ENCODE assay signal across 1 cellular context in the genomic region with DNA sequence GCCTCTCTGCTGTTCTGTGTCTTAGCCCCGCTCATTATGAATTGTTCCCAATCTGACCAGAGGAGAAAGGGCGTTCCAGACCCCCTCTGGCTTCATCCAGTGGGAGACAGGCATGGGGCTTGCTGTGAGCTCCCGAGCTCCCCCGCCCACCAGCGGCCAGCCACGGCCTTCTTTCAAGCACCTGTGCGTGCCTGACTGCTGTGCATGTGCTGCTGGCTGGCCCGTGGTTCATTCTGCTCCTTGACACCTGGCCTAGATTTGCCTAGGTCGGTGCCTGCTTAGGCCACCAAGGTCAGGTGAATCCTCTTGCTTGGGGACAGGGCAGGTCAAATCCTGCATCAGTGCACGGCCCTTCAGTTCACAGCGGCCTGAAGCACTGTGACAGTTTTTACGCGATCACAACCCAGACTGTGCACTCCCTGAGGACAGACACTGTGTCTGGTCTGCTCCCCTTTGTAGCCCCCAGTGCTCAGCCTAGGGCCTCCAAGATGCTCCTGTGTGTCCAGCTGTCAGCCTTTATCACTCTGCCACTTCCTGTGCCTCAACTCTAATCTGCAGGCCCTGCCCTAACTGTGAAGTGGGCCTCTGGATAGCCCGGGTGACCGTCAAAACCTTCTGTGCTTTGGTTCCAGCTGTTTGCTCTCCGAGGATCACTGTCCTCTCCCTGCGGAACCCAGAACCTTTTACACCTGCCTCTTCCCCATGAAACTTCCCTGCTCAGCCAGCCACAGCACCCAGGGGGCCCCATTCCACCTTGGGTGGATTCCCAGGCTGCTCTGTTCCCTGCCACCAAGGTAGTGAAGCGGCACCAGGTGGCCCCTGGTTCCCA.
TF ChIP-seq lines count a peak whose summit lies in the region.

No MANE protein-coding gene starts in this region.

TF ChIP-seq in HepG2, 621 proteins besides CTCF, POLR2A, EP300 and RAD21 (continued from another document and continues in another):
- TF ChIP-seq, protein P1, sequence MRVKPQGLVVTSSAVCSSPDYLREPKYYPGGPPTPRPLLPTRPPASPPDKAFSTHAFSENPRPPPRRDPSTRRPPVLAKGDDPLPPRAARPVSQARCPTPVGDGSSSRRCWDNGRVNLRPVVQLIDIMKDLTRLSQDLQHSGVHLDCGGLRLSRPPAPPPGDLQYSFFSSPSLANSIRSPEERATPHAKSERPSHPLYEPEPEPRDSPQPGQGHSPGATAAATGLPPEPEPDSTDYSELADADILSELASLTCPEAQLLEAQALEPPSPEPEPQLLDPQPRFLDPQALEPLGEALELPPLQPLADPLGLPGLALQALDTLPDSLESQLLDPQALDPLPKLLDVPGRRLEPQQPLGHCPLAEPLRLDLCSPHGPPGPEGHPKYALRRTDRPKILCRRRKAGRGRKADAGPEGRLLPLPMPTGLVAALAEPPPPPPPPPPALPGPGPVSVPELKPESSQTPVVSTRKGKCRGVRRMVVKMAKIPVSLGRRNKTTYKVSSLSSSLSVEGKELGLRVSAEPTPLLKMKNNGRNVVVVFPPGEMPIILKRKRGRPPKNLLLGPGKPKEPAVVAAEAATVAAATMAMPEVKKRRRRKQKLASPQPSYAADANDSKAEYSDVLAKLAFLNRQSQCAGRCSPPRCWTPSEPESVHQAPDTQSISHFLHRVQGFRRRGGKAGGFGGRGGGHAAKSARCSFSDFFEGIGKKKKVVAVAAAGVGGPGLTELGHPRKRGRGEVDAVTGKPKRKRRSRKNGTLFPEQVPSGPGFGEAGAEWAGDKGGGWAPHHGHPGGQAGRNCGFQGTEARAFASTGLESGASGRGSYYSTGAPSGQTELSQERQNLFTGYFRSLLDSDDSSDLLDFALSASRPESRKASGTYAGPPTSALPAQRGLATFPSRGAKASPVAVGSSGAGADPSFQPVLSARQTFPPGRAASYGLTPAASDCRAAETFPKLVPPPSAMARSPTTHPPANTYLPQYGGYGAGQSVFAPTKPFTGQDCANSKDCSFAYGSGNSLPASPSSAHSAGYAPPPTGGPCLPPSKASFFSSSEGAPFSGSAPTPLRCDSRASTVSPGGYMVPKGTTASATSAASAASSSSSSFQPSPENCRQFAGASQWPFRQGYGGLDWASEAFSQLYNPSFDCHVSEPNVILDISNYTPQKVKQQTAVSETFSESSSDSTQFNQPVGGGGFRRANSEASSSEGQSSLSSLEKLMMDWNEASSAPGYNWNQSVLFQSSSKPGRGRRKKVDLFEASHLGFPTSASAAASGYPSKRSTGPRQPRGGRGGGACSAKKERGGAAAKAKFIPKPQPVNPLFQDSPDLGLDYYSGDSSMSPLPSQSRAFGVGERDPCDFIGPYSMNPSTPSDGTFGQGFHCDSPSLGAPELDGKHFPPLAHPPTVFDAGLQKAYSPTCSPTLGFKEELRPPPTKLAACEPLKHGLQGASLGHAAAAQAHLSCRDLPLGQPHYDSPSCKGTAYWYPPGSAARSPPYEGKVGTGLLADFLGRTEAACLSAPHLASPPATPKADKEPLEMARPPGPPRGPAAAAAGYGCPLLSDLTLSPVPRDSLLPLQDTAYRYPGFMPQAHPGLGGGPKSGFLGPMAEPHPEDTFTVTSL (CRISPR knock-in tag; IDR thresholded peaks at IDR 0.05; ENCODE audit: borderline replicate concordance) = no peak
- no peak for TF ChIP-seq ZNF782 (CRISPR knock-in tag; IDR thresholded peaks at IDR 0.05; ENCODE audit: borderline replicate concordance)
- TF ChIP-seq, protein P2, sequence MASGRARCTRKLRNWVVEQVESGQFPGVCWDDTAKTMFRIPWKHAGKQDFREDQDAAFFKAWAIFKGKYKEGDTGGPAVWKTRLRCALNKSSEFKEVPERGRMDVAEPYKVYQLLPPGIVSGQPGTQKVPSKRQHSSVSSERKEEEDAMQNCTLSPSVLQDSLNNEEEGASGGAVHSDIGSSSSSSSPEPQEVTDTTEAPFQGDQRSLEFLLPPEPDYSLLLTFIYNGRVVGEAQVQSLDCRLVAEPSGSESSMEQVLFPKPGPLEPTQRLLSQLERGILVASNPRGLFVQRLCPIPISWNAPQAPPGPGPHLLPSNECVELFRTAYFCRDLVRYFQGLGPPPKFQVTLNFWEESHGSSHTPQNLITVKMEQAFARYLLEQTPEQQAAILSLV (CRISPR knock-in tag; IDR thresholded peaks at IDR 0.05; ENCODE audit: borderline replicate concordance) = no peak; the same call in 1 of the 2 replicates
- TF ChIP-seq, protein P3, sequence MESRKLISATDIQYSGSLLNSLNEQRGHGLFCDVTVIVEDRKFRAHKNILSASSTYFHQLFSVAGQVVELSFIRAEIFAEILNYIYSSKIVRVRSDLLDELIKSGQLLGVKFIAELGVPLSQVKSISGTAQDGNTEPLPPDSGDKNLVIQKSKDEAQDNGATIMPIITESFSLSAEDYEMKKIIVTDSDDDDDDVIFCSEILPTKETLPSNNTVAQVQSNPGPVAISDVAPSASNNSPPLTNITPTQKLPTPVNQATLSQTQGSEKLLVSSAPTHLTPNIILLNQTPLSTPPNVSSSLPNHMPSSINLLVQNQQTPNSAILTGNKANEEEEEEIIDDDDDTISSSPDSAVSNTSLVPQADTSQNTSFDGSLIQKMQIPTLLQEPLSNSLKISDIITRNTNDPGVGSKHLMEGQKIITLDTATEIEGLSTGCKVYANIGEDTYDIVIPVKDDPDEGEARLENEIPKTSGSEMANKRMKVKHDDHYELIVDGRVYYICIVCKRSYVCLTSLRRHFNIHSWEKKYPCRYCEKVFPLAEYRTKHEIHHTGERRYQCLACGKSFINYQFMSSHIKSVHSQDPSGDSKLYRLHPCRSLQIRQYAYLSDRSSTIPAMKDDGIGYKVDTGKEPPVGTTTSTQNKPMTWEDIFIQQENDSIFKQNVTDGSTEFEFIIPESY (CRISPR knock-in tag; IDR thresholded peaks at IDR 0.05) = no peak; the same call in 1 of the 2 replicates
- no peak for TF ChIP-seq KDM2A (CRISPR knock-in tag; IDR thresholded peaks at IDR 0.05; ENCODE audit: borderline replicate concordance, low read depth)
- TF ChIP-seq ZNF224 (CRISPR knock-in tag; IDR thresholded peaks at IDR 0.05) = no peak
- TF ChIP-seq RFXANK (CRISPR knock-in tag; IDR thresholded peaks at IDR 0.05) = no peak
- 0 out of 2 replicates have a peak, but pooled peaks have one; percentile 14 for TF ChIP-seq MIER3 (CRISPR knock-in tag; IDR thresholded peaks at IDR 0.05; ENCODE audit: borderline replicate concordance)
- TF ChIP-seq FOXC1 (CRISPR knock-in tag; IDR thresholded peaks at IDR 0.05; ENCODE audit: borderline replicate concordance) = no peak
- TF ChIP-seq, protein P4, sequence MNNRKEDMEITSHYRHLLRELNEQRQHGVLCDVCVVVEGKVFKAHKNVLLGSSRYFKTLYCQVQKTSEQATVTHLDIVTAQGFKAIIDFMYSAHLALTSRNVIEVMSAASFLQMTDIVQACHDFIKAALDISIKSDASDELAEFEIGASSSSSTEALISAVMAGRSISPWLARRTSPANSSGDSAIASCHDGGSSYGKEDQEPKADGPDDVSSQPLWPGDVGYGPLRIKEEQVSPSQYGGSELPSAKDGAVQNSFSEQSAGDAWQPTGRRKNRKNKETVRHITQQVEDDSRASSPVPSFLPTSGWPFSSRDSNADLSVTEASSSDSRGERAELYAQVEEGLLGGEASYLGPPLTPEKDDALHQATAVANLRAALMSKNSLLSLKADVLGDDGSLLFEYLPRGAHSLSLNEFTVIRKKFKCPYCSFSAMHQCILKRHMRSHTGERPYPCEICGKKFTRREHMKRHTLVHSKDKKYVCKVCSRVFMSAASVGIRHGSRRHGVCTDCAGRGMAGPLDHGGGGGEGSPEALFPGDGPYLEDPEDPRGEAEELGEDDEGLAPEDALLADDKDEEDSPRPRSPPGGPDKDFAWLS (CRISPR knock-in tag; IDR thresholded peaks at IDR 0.05; ENCODE audit: borderline replicate concordance) = no peak
- no peak for TF ChIP-seq MIER2 (CRISPR knock-in tag; IDR thresholded peaks at IDR 0.05)
- TF ChIP-seq, protein P5, sequence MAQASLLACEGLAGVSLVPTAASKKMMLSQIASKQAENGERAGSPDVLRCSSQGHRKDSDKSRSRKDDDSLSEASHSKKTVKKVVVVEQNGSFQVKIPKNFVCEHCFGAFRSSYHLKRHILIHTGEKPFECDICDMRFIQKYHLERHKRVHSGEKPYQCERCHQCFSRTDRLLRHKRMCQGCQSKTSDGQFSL (CRISPR knock-in tag; IDR thresholded peaks at IDR 0.05) = no peak
- no peak for TF ChIP-seq ZNF530 (CRISPR knock-in tag; IDR thresholded peaks at IDR 0.05; ENCODE audit: low read depth)
- no peak for TF ChIP-seq KLF16 (CRISPR knock-in tag; IDR thresholded peaks at IDR 0.05)
- TF ChIP-seq, protein P6, sequence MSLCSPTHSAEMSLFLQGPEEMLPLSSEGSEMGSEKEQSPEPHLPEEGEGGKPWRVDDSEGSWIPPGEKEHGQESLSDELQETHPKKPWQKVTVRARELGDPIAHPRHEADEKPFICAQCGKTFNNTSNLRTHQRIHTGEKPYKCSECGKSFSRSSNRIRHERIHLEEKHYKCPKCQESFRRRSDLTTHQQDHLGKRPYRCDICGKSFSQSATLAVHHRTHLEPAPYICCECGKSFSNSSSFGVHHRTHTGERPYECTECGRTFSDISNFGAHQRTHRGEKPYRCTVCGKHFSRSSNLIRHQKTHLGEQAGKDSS (CRISPR knock-in tag; IDR thresholded peaks at IDR 0.05; ENCODE audit: borderline replicate concordance, low read depth) = no peak
- TF ChIP-seq, protein P7, sequence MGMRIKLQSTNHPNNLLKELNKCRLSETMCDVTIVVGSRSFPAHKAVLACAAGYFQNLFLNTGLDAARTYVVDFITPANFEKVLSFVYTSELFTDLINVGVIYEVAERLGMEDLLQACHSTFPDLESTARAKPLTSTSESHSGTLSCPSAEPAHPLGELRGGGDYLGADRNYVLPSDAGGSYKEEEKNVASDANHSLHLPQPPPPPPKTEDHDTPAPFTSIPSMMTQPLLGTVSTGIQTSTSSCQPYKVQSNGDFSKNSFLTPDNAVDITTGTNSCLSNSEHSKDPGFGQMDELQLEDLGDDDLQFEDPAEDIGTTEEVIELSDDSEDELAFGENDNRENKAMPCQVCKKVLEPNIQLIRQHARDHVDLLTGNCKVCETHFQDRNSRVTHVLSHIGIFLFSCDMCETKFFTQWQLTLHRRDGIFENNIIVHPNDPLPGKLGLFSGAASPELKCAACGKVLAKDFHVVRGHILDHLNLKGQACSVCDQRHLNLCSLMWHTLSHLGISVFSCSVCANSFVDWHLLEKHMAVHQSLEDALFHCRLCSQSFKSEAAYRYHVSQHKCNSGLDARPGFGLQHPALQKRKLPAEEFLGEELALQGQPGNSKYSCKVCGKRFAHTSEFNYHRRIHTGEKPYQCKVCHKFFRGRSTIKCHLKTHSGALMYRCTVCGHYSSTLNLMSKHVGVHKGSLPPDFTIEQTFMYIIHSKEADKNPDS (CRISPR knock-in tag; IDR thresholded peaks at IDR 0.05) = no peak
- TF ChIP-seq ZNF556 (CRISPR knock-in tag; IDR thresholded peaks at IDR 0.05; ENCODE audit: borderline replicate concordance) = no peak
- TF ChIP-seq TMF1 (CRISPR knock-in tag; IDR thresholded peaks at IDR 0.05; ENCODE audit: low read depth) = no peak
- TF ChIP-seq SRF (IDR thresholded peaks at IDR 0.05; ENCODE audit: low read depth, low read length) = no peak
- peak; percentile 58; the same call in 1 of the 2 replicates for TF ChIP-seq PPARG (CRISPR knock-in tag; conservative IDR thresholded peaks at IDR 0.05)
- no peak for TF ChIP-seq SSRP1 (CRISPR knock-in tag; IDR thresholded peaks at IDR 0.05)
- no peak for TF ChIP-seq KAT2B (IDR thresholded peaks at IDR 0.05; ENCODE audit: borderline replicate concordance, low read depth, low read length)
- no peak for TF ChIP-seq ZNF326 (CRISPR knock-in tag; IDR thresholded peaks at IDR 0.05; ENCODE audit: borderline replicate concordance)
- no peak; the same call in 1 of the 2 replicates for TF ChIP-seq SMAD3 (CRISPR knock-in tag; IDR thresholded peaks at IDR 0.05)
- no peak for TF ChIP-seq RORA (CRISPR knock-in tag; IDR thresholded peaks at IDR 0.05)
- TF ChIP-seq, protein P8, sequence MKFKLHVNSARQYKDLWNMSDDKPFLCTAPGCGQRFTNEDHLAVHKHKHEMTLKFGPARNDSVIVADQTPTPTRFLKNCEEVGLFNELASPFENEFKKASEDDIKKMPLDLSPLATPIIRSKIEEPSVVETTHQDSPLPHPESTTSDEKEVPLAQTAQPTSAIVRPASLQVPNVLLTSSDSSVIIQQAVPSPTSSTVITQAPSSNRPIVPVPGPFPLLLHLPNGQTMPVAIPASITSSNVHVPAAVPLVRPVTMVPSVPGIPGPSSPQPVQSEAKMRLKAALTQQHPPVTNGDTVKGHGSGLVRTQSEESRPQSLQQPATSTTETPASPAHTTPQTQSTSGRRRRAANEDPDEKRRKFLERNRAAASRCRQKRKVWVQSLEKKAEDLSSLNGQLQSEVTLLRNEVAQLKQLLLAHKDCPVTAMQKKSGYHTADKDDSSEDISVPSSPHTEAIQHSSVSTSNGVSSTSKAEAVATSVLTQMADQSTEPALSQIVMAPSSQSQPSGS (CRISPR knock-in tag; IDR thresholded peaks at IDR 0.05) = no peak
- TF ChIP-seq, protein P9, sequence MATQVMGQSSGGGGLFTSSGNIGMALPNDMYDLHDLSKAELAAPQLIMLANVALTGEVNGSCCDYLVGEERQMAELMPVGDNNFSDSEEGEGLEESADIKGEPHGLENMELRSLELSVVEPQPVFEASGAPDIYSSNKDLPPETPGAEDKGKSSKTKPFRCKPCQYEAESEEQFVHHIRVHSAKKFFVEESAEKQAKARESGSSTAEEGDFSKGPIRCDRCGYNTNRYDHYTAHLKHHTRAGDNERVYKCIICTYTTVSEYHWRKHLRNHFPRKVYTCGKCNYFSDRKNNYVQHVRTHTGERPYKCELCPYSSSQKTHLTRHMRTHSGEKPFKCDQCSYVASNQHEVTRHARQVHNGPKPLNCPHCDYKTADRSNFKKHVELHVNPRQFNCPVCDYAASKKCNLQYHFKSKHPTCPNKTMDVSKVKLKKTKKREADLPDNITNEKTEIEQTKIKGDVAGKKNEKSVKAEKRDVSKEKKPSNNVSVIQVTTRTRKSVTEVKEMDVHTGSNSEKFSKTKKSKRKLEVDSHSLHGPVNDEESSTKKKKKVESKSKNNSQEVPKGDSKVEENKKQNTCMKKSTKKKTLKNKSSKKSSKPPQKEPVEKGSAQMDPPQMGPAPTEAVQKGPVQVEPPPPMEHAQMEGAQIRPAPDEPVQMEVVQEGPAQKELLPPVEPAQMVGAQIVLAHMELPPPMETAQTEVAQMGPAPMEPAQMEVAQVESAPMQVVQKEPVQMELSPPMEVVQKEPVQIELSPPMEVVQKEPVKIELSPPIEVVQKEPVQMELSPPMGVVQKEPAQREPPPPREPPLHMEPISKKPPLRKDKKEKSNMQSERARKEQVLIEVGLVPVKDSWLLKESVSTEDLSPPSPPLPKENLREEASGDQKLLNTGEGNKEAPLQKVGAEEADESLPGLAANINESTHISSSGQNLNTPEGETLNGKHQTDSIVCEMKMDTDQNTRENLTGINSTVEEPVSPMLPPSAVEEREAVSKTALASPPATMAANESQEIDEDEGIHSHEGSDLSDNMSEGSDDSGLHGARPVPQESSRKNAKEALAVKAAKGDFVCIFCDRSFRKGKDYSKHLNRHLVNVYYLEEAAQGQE (IDR thresholded peaks at IDR 0.05; ENCODE audit: borderline replicate concordance in 1 of 2, low read depth in 1 of 2, low read length in 2 of 2) = no peak
- TF ChIP-seq, protein P10, sequence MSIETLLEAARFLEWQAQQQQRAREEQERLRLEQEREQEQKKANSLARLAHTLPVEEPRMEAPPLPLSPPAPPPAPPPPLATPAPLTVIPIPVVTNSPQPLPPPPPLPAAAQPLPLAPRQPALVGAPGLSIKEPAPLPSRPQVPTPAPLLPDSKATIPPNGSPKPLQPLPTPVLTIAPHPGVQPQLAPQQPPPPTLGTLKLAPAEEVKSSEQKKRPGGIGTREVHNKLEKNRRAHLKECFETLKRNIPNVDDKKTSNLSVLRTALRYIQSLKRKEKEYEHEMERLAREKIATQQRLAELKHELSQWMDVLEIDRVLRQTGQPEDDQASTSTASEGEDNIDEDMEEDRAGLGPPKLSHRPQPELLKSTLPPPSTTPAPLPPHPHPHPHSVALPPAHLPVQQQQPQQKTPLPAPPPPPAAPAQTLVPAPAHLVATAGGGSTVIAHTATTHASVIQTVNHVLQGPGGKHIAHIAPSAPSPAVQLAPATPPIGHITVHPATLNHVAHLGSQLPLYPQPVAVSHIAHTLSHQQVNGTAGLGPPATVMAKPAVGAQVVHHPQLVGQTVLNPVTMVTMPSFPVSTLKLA (IDR thresholded peaks at IDR 0.05) = 0 out of 2 replicates have a peak, but pooled peaks have one; percentile 6
- no peak for TF ChIP-seq ZNF333 (CRISPR knock-in tag; IDR thresholded peaks at IDR 0.05; ENCODE audit: borderline replicate concordance)
- TF ChIP-seq ATAD3A (CRISPR knock-in tag; IDR thresholded peaks at IDR 0.05) = no peak
- TF ChIP-seq ZNF569 (CRISPR knock-in tag; IDR thresholded peaks at IDR 0.05; ENCODE audit: borderline replicate concordance) = no peak
